In genomic region chr14:30893819-30894218, GRCh38 we compare ENCODE assay signal across 2 cellular contexts.
TF ChIP-seq lines count a peak whose summit lies in the region.

No MANE protein-coding gene starts in this region.

TF ChIP-seq in IMR-90, 13 proteins besides CTCF, POLR2A, EP300 and RAD21:
- no peak for TF ChIP-seq NFE2L2 (IDR thresholded peaks at IDR 0.05; ENCODE audit: low read depth, low read length)
- TF ChIP-seq MAFK (IDR thresholded peaks at IDR 0.05; ENCODE audit: low read depth, low read length), result peak; percentile 22; the same call in 1 of the 2 replicates
- TF ChIP-seq, protein P1, sequence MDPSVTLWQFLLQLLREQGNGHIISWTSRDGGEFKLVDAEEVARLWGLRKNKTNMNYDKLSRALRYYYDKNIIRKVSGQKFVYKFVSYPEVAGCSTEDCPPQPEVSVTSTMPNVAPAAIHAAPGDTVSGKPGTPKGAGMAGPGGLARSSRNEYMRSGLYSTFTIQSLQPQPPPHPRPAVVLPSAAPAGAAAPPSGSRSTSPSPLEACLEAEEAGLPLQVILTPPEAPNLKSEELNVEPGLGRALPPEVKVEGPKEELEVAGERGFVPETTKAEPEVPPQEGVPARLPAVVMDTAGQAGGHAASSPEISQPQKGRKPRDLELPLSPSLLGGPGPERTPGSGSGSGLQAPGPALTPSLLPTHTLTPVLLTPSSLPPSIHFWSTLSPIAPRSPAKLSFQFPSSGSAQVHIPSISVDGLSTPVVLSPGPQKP (IDR thresholded peaks at IDR 0.05; ENCODE audit: borderline replicate concordance, low read depth, low read length), result no peak

TF ChIP-seq in K562, 482 proteins besides CTCF, POLR2A, EP300 and RAD21:
- no peak for TF ChIP-seq NELFE (IDR thresholded peaks at IDR 0.05; ENCODE audit: insufficient read depth, insufficient read length)
- TF ChIP-seq ZNF316 (IDR thresholded peaks at IDR 0.05), result peak; percentile 82
- TF ChIP-seq NFE2L1 (tag; IDR thresholded peaks at IDR 0.05; ENCODE audit: borderline replicate concordance, low read depth), result peak; percentile 13; the same call in 1 of the 2 replicates
- TF ChIP-seq GABPA (tag; conservative IDR thresholded peaks at IDR 0.05; ENCODE audit: low read depth), result no peak
- peak; percentile 42; the same call in 1 of the 2 replicates for TF ChIP-seq MAFG (tag; conservative IDR thresholded peaks at IDR 0.05)
- TF ChIP-seq, protein P2, sequence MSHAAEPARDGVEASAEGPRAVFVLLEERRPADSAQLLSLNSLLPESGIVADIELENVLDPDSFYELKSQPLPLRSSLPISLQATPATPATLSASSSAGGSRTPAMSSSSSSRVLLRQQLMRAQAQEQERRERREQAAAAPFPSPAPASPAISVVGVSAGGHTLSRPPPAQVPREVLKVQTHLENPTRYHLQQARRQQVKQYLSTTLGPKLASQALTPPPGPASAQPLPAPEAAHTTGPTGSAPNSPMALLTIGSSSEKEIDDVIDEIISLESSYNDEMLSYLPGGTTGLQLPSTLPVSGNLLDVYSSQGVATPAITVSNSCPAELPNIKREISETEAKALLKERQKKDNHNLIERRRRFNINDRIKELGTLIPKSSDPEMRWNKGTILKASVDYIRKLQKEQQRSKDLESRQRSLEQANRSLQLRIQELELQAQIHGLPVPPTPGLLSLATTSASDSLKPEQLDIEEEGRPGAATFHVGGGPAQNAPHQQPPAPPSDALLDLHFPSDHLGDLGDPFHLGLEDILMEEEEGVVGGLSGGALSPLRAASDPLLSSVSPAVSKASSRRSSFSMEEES (CRISPR knock-in tag; IDR thresholded peaks at IDR 0.05), result no peak
- TF ChIP-seq C11orf30 (IDR thresholded peaks at IDR 0.05; ENCODE audit: low read depth), result peak; percentile 73
- peak; percentile 37; the same call in 1 of the 2 replicates for TF ChIP-seq MAFK (IDR thresholded peaks at IDR 0.05; ENCODE audit: low read length)
- TF ChIP-seq NFE2 (IDR thresholded peaks at IDR 0.05; ENCODE audit: low read depth), result peak; percentile 28; the same call in 1 of the 2 replicates
